Comparison of ENCODE assay signal across 8 cellular contexts in the genomic region with DNA sequence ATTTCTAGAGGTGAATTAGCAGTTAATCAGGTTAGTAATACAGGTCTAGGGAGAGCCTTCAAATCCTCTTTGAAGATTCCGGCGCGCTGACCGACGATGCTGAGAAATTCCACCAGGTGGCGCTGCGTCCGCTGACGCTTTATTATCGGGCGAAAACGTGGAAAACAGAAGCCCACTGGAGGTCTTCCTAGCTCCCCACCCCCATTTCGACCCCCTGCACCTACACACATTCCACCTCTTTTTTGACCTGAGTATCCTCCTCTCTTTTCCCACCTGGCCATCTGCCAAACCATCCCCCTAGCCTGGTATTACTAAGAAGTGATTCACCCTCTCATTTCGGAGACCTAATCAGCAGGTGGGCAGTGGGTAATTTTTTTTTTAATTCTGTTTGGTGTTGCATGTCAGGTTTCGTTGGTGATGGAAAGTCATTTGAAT.
DNase-seq lines count a peak whose midpoint lies in the region; ATAC-seq and TF ChIP-seq lines count a peak whose summit lies in the region.

No MANE protein-coding gene starts in this region.

- peaks cover 5% of the 10 kb centered on the region for H3K27me3 Mint-ChIP-seq in nephron progenitor cell (ENCODE audit: low read depth, poor library complexity)

- H3K4me3 Mint-ChIP-seq in nephron progenitor cell: no peak overlapping the region

- H3K36me3 Mint-ChIP-seq in nephron progenitor cell (ENCODE audit: low read depth): peaks cover 6% of the 10 kb centered on the region

- H3K4me2 ChIP-seq in fibroblast of lung (ENCODE audit: extremely low read depth, insufficient read depth, low read length): peak overlapping the region; percentile 17

- no peak overlapping the region for H3K4me3 ChIP-seq in fibroblast of lung (replicated peaks in 1 of 4; ENCODE audit: control extremely low read depth in 1 of 4, insufficient read depth in 1 of 4, low read depth in 3 of 4, low read length in 4 of 4)

- no peak overlapping the region for H3K9ac ChIP-seq in fibroblast of lung (ENCODE audit: insufficient read depth, low read length)

- H3K27ac Mint-ChIP-seq in nephron progenitor cell: no peak overlapping the region

- no peak overlapping the region for H3K27ac ChIP-seq in fibroblast of lung (ENCODE audit: insufficient read depth, low read length)
- no peak overlapping the region for H3K27ac ChIP-seq in substantia nigra (ENCODE audit: low read depth, low read length, poor library complexity, severe bottlenecking)

- no peaks in the 10 kb centered on the region for H3K9me3 ChIP-seq in fibroblast of lung (ENCODE audit: control insufficient read depth, insufficient read depth, low read depth, low read length)

- H3K79me2 ChIP-seq in fibroblast of lung (ENCODE audit: control insufficient read depth, insufficient read depth, low read length): no peaks in the 10 kb centered on the region

- H3K4me1 Mint-ChIP-seq in nephron progenitor cell: peaks cover 42% of the 10 kb centered on the region

- peaks cover 5% of the 10 kb centered on the region for H3K9me3 Mint-ChIP-seq in nephron progenitor cell

- ATAC-seq in GM19467 (IDR thresholded peaks at IDR 0.05; ENCODE audit: unreplicated experiment): no peak

- no peaks in the 10 kb centered on the region for H3K4me1 ChIP-seq in fibroblast of lung (ENCODE audit: control insufficient read depth, extremely low read depth, insufficient read depth, low read length)

- H3K36me3 ChIP-seq in fibroblast of lung (ENCODE audit: control insufficient read depth, insufficient read depth, low read length): no peaks in the 10 kb centered on the region

- DNase-seq in activated gamma-delta T cell treated with Interleukin-2 at 50 U/mL for 16 hours: peak; percentile 32
- no peak for DNase-seq in activated gamma-delta T cell (lab: John Stamatoyannopoulos, UW)
- peak; percentile 11 for DNase-seq in NCI-H526 treated with DMSO at 0.1 percent for 48 hours (lab: John Stamatoyannopoulos, UW)
- DNase-seq in activated T-cell treated with anti-CD3 and anti-CD28 coated beads for 1 hour (ENCODE audit: low read depth): peak; percentile 20
- DNase-seq in fibroblast of lung (ENCODE audit: low read depth in 2 of 2): peak; percentile 41 to 43
- peak; percentile 81 for DNase-seq in nephron progenitor cell
- peak in 36 of 49 donors; percentile 2 to 59 (median 18) for DNase-seq in substantia nigra (lab: John Stamatoyannopoulos, UW)

- H4K20me1 ChIP-seq in fibroblast of lung (ENCODE audit: control insufficient read depth, extremely low read depth, insufficient read depth, low read length): no peaks in the 10 kb centered on the region

- TF ChIP-seq CTCF in fibroblast of lung (conservative IDR thresholded peaks at IDR 0.05 in 1 of 2, IDR thresholded peaks at IDR 0.05 in 1 of 2; ENCODE audit: low read depth in 1 of 2, low read length in 2 of 2) (peak; percentile 82 to 92), nephron progenitor cell (IDR thresholded peaks at IDR 0.05) (peak; percentile 87)

- no peak overlapping the region for H2AFZ ChIP-seq in fibroblast of lung (ENCODE audit: low read length)

- no peaks in the 10 kb centered on the region for H3K27me3 ChIP-seq in fibroblast of lung (ENCODE audit: control insufficient read depth, insufficient read depth, low read length)
